Comparison of ENCODE assay signal across 1 cellular context in the genomic region with DNA sequence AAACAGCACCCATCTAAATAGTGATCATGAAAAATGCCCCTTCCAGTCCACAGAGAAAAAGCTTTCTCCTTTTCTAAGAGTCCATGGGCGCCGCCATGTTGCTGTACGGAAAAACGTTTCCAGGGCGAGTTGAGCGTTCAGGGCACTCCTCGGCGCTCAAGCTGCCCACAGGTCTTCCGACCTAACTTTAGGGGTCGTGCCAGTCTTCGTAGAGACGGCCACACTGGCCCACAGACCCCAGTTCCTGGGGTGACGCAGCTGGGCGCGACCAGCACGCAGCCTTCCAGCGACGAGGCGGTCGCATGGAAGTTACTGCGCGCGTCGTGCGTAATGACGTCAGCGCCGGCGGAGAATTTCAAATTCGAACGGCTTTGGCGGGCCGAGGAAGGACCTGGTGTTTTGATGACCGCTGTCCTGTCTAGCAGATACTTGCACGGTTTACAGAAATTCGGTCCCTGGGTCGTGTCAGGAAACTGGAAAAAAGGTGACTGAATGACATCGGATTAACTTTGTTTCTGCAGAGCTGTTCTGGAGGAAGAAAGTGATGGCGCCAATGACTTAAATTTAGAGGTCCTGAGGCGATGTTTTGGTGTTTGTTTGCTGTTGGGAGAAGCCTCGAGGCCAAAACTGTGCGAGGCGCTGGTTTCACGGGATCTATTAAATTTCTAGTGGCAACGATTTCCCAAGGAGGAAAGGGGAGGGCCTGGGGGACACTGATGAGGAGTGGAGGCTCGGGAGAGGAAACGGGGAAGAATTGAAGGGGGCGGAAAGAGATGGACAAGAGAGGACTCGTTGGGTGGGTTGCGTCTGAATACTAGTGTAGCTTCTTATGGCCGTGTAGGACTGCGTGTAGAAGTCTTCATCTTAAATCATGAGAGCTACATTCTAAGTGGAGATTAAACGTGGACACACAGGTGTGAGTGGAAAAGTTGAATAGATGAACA.
TF ChIP-seq lines count a peak whose summit lies in the region.

A gene with protein sequence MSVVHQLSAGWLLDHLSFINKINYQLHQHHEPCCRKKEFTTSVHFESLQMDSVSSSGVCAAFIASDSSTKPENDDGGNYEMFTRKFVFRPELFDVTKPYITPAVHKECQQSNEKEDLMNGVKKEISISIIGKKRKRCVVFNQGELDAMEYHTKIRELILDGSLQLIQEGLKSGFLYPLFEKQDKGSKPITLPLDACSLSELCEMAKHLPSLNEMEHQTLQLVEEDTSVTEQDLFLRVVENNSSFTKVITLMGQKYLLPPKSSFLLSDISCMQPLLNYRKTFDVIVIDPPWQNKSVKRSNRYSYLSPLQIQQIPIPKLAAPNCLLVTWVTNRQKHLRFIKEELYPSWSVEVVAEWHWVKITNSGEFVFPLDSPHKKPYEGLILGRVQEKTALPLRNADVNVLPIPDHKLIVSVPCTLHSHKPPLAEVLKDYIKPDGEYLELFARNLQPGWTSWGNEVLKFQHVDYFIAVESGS (minus strand): TSS at position 306 of the 944 bp plus-strand sequence. CDS start 4,289 bp downstream, outside the sequence.
A gene (plus strand): TSS at position 358 of the 944 bp plus-strand sequence. CDS start 1,429 bp downstream, outside the sequence.

TF ChIP-seq in HepG2, 621 proteins besides CTCF, POLR2A, EP300 and RAD21 (continues in another document):
- TF ChIP-seq IKZF1 (IDR thresholded peaks at IDR 0.05) (no peak), ZSCAN29 (CRISPR knock-in tag; conservative IDR thresholded peaks at IDR 0.05) (no peak), MTF1 (CRISPR knock-in tag; IDR thresholded peaks at IDR 0.05) (0 out of 2 replicates have a peak, but pooled peaks have one; percentile 17), KDM2A (CRISPR knock-in tag; IDR thresholded peaks at IDR 0.05; ENCODE audit: borderline replicate concordance, low read depth) (peak; percentile 83), TARDBP (CRISPR knock-in tag; IDR thresholded peaks at IDR 0.05) (peak; percentile 86), ATRX (CRISPR knock-in tag; IDR thresholded peaks at IDR 0.05; ENCODE audit: borderline replicate concordance) (no peak), ZNF772 (CRISPR knock-in tag; IDR thresholded peaks at IDR 0.05) (no peak; the same call in none of the 2 replicates), SP5 (CRISPR knock-in tag; IDR thresholded peaks at IDR 0.05; ENCODE audit: borderline replicate concordance, low read depth) (no peak), AGO1 (IDR thresholded peaks at IDR 0.05; ENCODE audit: low read depth, low read length, poor library complexity, severe bottlenecking) (peak; percentile 42), ZNF660 (CRISPR knock-in tag; IDR thresholded peaks at IDR 0.05; ENCODE audit: borderline replicate concordance, low read depth) (no peak), ZNF652 (CRISPR knock-in tag; IDR thresholded peaks at IDR 0.05; ENCODE audit: borderline replicate concordance, low read depth) (no peak), SMYD3 (CRISPR knock-in tag; IDR thresholded peaks at IDR 0.05) (peak; percentile 98), SRF (IDR thresholded peaks at IDR 0.05; ENCODE audit: low read depth, low read length) (peak; percentile 62; the same call in 1 of the 2 replicates), SMARCE1 (IDR thresholded peaks at IDR 0.05; ENCODE audit: borderline replicate concordance) (no peak), ZNF274 (CRISPR knock-in tag; IDR thresholded peaks at IDR 0.05) (no peak), TBL1XR1 (IDR thresholded peaks at IDR 0.05; ENCODE audit: borderline replicate concordance, low read length, partially characterized antibody) (no peak), KLF12 (CRISPR knock-in tag; IDR thresholded peaks at IDR 0.05; ENCODE audit: borderline replicate concordance) (peak; percentile 76; the same call in 1 of the 2 replicates), KDM3A (CRISPR knock-in tag; IDR thresholded peaks at IDR 0.05; ENCODE audit: low read depth) (no peak), ZNF883 (CRISPR knock-in tag; IDR thresholded peaks at IDR 0.05; ENCODE audit: not compliant biosample characterization) (peak; percentile 70), ATAD3A (CRISPR knock-in tag; IDR thresholded peaks at IDR 0.05) (no peak), ZNF317 (CRISPR knock-in tag; IDR thresholded peaks at IDR 0.05) (peak; percentile 18), HOXA5 (CRISPR knock-in tag; IDR thresholded peaks at IDR 0.05) (0 out of 2 replicates have a peak, but pooled peaks have one; percentile 43), CEBPG (CRISPR knock-in tag; IDR thresholded peaks at IDR 0.05) (peak; percentile 34), AKAP8 (CRISPR knock-in tag; IDR thresholded peaks at IDR 0.05) (no peak), ZNF788 (CRISPR knock-in tag; IDR thresholded peaks at IDR 0.05; ENCODE audit: borderline replicate concordance) (peak; percentile 79; the same call in 1 of the 2 replicates), PLRG1 (conservative IDR thresholded peaks at IDR 0.05) (no peak), ZNF451 (CRISPR knock-in tag; IDR thresholded peaks at IDR 0.05) (no peak), PHB2 (IDR thresholded peaks at IDR 0.05; ENCODE audit: partially characterized antibody) (no peak), ZNF563 (CRISPR knock-in tag; IDR thresholded peaks at IDR 0.05) (peak; percentile 17; the same call in 1 of the 2 replicates), ZNF282 (IDR thresholded peaks at IDR 0.05; ENCODE audit: partially characterized antibody) (no peak), ZNF546 (CRISPR knock-in tag; conservative IDR thresholded peaks at IDR 0.05) (0 out of 2 replicates have a peak, but pooled peaks have one; percentile 31), ZNF180 (CRISPR knock-in tag; IDR thresholded peaks at IDR 0.05; ENCODE audit: borderline replicate concordance, low read depth) (no peak), SETDB1 (CRISPR knock-in tag; IDR thresholded peaks at IDR 0.05; ENCODE audit: borderline replicate concordance) (no peak), GLI4 (CRISPR knock-in tag; IDR thresholded peaks at IDR 0.05; ENCODE audit: borderline replicate concordance) (no peak), ZFX (CRISPR knock-in tag; IDR thresholded peaks at IDR 0.05; ENCODE audit: low read depth) (peak; percentile 50; the same call in 1 of the 2 replicates), RXRA (CRISPR knock-in tag; IDR thresholded peaks at IDR 0.05) (peak; percentile 58), NR3C1 (CRISPR knock-in tag; IDR thresholded peaks at IDR 0.05) (no peak), SRSF9 (IDR thresholded peaks at IDR 0.05; ENCODE audit: borderline replicate concordance, insufficient read depth, low read depth, low read length, poor library complexity, severe bottlenecking) (no peak), MAF1 (CRISPR knock-in tag; IDR thresholded peaks at IDR 0.05; ENCODE audit: borderline replicate concordance) (peak; percentile 80; the same call in 1 of the 2 replicates), RFX3 (CRISPR knock-in tag; IDR thresholded peaks at IDR 0.05) (no peak), SOX13 (IDR thresholded peaks at IDR 0.05) (no peak), SOX13 (CRISPR knock-in tag; conservative IDR thresholded peaks at IDR 0.05 in 1 of 2, IDR thresholded peaks at IDR 0.05 in 1 of 2) (peak in 1 of 2 experiments; percentile 39; a peak in 1 of 4 replicates), TBP (CRISPR knock-in tag; IDR thresholded peaks at IDR 0.05) (peak; percentile 88), LCORL (IDR thresholded peaks at IDR 0.05) (no peak), LCORL (CRISPR knock-in tag; IDR thresholded peaks at IDR 0.05) (peak; percentile 27; the same call in 1 of the 2 replicates), ZNF383 (CRISPR knock-in tag; IDR thresholded peaks at IDR 0.05; ENCODE audit: borderline replicate concordance) (no peak), ZNF550 (CRISPR knock-in tag; IDR thresholded peaks at IDR 0.05; ENCODE audit: borderline replicate concordance) (no peak), ZNF766 (CRISPR knock-in tag; IDR thresholded peaks at IDR 0.05; ENCODE audit: borderline replicate concordance) (peak; percentile 64; the same call in 1 of the 2 replicates), ZNF629 (CRISPR knock-in tag; conservative IDR thresholded peaks at IDR 0.05) (no peak; the same call in 1 of the 2 replicates), KAT8 (CRISPR knock-in tag; IDR thresholded peaks at IDR 0.05) (peak; percentile 94), DNMT1 (CRISPR knock-in tag; IDR thresholded peaks at IDR 0.05) (0 out of 2 replicates have a peak, but pooled peaks have one; percentile 67)
- TF ChIP-seq, protein P1, sequence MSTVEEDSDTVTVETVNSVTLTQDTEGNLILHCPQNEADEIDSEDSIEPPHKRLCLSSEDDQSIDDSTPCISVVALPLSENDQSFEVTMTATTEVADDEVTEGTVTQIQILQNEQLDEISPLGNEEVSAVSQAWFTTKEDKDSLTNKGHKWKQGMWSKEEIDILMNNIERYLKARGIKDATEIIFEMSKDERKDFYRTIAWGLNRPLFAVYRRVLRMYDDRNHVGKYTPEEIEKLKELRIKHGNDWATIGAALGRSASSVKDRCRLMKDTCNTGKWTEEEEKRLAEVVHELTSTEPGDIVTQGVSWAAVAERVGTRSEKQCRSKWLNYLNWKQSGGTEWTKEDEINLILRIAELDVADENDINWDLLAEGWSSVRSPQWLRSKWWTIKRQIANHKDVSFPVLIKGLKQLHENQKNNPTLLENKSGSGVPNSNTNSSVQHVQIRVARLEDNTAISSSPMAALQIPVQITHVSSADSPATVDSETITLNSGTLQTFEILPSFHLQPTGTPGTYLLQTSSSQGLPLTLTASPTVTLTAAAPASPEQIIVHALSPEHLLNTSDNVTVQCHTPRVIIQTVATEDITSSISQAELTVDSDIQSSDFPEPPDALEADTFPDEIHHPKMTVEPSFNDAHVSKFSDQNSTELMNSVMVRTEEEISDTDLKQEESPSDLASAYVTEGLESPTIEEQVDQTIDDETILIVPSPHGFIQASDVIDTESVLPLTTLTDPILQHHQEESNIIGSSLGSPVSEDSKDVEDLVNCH (CRISPR knock-in tag; IDR thresholded peaks at IDR 0.05) = no peak
- TF ChIP-seq, protein P2, sequence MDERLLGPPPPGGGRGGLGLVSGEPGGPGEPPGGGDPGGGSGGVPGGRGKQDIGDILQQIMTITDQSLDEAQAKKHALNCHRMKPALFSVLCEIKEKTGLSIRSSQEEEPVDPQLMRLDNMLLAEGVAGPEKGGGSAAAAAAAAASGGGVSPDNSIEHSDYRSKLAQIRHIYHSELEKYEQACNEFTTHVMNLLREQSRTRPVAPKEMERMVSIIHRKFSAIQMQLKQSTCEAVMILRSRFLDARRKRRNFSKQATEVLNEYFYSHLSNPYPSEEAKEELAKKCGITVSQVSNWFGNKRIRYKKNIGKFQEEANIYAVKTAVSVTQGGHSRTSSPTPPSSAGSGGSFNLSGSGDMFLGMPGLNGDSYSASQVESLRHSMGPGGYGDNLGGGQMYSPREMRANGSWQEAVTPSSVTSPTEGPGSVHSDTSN (CRISPR knock-in tag; IDR thresholded peaks at IDR 0.05) = no peak
- TF ChIP-seq, protein P3, sequence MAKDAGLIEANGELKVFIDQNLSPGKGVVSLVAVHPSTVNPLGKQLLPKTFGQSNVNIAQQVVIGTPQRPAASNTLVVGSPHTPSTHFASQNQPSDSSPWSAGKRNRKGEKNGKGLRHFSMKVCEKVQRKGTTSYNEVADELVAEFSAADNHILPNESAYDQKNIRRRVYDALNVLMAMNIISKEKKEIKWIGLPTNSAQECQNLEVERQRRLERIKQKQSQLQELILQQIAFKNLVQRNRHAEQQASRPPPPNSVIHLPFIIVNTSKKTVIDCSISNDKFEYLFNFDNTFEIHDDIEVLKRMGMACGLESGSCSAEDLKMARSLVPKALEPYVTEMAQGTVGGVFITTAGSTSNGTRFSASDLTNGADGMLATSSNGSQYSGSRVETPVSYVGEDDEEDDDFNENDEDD (CRISPR knock-in tag; IDR thresholded peaks at IDR 0.05; ENCODE audit: borderline replicate concordance) = peak; percentile 100
- TF ChIP-seq, protein P4, sequence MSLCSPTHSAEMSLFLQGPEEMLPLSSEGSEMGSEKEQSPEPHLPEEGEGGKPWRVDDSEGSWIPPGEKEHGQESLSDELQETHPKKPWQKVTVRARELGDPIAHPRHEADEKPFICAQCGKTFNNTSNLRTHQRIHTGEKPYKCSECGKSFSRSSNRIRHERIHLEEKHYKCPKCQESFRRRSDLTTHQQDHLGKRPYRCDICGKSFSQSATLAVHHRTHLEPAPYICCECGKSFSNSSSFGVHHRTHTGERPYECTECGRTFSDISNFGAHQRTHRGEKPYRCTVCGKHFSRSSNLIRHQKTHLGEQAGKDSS (CRISPR knock-in tag; IDR thresholded peaks at IDR 0.05; ENCODE audit: borderline replicate concordance, low read depth) = no peak
- TF ChIP-seq, protein P5, sequence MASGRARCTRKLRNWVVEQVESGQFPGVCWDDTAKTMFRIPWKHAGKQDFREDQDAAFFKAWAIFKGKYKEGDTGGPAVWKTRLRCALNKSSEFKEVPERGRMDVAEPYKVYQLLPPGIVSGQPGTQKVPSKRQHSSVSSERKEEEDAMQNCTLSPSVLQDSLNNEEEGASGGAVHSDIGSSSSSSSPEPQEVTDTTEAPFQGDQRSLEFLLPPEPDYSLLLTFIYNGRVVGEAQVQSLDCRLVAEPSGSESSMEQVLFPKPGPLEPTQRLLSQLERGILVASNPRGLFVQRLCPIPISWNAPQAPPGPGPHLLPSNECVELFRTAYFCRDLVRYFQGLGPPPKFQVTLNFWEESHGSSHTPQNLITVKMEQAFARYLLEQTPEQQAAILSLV (CRISPR knock-in tag; IDR thresholded peaks at IDR 0.05; ENCODE audit: borderline replicate concordance) = peak; percentile 92
- TF ChIP-seq, protein P6, sequence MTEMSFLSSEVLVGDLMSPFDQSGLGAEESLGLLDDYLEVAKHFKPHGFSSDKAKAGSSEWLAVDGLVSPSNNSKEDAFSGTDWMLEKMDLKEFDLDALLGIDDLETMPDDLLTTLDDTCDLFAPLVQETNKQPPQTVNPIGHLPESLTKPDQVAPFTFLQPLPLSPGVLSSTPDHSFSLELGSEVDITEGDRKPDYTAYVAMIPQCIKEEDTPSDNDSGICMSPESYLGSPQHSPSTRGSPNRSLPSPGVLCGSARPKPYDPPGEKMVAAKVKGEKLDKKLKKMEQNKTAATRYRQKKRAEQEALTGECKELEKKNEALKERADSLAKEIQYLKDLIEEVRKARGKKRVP (CRISPR knock-in tag; IDR thresholded peaks at IDR 0.05) = peak in 1 of 2 experiments; percentile 88; a peak in 2 of 4 replicates
- TF ChIP-seq, protein P7, sequence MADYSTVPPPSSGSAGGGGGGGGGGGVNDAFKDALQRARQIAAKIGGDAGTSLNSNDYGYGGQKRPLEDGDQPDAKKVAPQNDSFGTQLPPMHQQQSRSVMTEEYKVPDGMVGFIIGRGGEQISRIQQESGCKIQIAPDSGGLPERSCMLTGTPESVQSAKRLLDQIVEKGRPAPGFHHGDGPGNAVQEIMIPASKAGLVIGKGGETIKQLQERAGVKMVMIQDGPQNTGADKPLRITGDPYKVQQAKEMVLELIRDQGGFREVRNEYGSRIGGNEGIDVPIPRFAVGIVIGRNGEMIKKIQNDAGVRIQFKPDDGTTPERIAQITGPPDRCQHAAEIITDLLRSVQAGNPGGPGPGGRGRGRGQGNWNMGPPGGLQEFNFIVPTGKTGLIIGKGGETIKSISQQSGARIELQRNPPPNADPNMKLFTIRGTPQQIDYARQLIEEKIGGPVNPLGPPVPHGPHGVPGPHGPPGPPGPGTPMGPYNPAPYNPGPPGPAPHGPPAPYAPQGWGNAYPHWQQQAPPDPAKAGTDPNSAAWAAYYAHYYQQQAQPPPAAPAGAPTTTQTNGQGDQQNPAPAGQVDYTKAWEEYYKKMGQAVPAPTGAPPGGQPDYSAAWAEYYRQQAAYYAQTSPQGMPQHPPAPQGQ (CRISPR knock-in tag; IDR thresholded peaks at IDR 0.05; ENCODE audit: borderline replicate concordance) = no peak
- TF ChIP-seq, protein P8, sequence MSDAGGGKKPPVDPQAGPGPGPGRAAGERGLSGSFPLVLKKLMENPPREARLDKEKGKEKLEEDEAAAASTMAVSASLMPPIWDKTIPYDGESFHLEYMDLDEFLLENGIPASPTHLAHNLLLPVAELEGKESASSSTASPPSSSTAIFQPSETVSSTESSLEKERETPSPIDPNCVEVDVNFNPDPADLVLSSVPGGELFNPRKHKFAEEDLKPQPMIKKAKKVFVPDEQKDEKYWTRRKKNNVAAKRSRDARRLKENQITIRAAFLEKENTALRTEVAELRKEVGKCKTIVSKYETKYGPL (CRISPR knock-in tag; IDR thresholded peaks at IDR 0.05) = peak; percentile 37; the same call in 1 of the 2 replicates
